Comparison of ENCODE assay signal across 2 cellular contexts in genomic region chr10:6478722-6479121, GRCh38.
TF ChIP-seq lines count a peak whose summit lies in the region.

No MANE protein-coding gene starts in this region.

TF ChIP-seq in GM23338, 12 proteins besides CTCF, POLR2A, EP300 and RAD21:
- TF ChIP-seq ZNF114 (CRISPR knock-in tag; IDR thresholded peaks at IDR 0.05) (no peak), NANOG (IDR thresholded peaks at IDR 0.05; ENCODE audit: borderline replicate concordance) (no peak), EZH2 (IDR thresholded peaks at IDR 0.05; ENCODE audit: low read depth, unreplicated experiment) (no peak), STAT1 (IDR thresholded peaks at IDR 0.05; ENCODE audit: unreplicated experiment) (no peak), JUNB (IDR thresholded peaks at IDR 0.05; ENCODE audit: unreplicated experiment) (no peak), REST (IDR thresholded peaks at IDR 0.05; ENCODE audit: unreplicated experiment) (no peak), ZNF331 (CRISPR knock-in tag; IDR thresholded peaks at IDR 0.05; ENCODE audit: low read depth) (no peak), CREB1 (CRISPR knock-in tag; IDR thresholded peaks at IDR 0.05; ENCODE audit: low read depth) (no peak), ETS1 (IDR thresholded peaks at IDR 0.05) (no peak), ZNF462 (CRISPR knock-in tag; IDR thresholded peaks at IDR 0.05) (no peak), EZH2phosphoT487 (IDR thresholded peaks at IDR 0.05; ENCODE audit: unreplicated experiment) (no peak), POLR2AphosphoS5 (IDR thresholded peaks at IDR 0.05; ENCODE audit: low read depth) (no peak)

TF ChIP-seq in K562, 482 proteins besides CTCF, POLR2A, EP300 and RAD21:
- TF ChIP-seq DDX20 (tag; IDR thresholded peaks at IDR 0.05; ENCODE audit: low read depth) (no peak), SRSF1 (IDR thresholded peaks at IDR 0.05; ENCODE audit: low read depth, low read length) (no peak), KDM4B (IDR thresholded peaks at IDR 0.05; ENCODE audit: borderline replicate concordance in 2 of 2, low read depth in 1 of 2) (no peak), ESRRB (CRISPR knock-in tag; IDR thresholded peaks at IDR 0.05; ENCODE audit: borderline replicate concordance) (no peak), ZBTB33 (CRISPR knock-in tag; IDR thresholded peaks at IDR 0.05) (no peak), POLR3A (IDR thresholded peaks at IDR 0.05; ENCODE audit: borderline replicate concordance, extremely low read depth, insufficient read depth, insufficient read length) (no peak), VEZF1 (CRISPR knock-in tag; IDR thresholded peaks at IDR 0.05) (no peak), ZNF165 (CRISPR knock-in tag; IDR thresholded peaks at IDR 0.05; ENCODE audit: borderline replicate concordance) (no peak), RERE (CRISPR knock-in tag; IDR thresholded peaks at IDR 0.05; ENCODE audit: borderline replicate concordance) (no peak)
